8 cellular contexts compared by ENCODE assay signal in genomic region chr3:39180183-39180545, GRCh38. TPM values are rescaled to one million over a fixed set of nuclear protein-coding genes. Genes with fewer than 3 reads are reported as not detected.
DNase-seq lines count a peak whose midpoint lies in the region; ATAC-seq and TF ChIP-seq lines count a peak whose summit lies in the region.

No MANE protein-coding gene starts in this region.

- H3K9me3 Mint-ChIP-seq in nephron progenitor cell = no peaks in the 10 kb centered on the region

- H3K27me3 Mint-ChIP-seq in nephron progenitor cell (ENCODE audit: low read depth, poor library complexity) = peaks cover 7% of the 10 kb centered on the region

- TF ChIP-seq CTCF in NB4 (IDR thresholded peaks at IDR 0.05; ENCODE audit: low read depth, low read length) (no peak), dorsolateral prefrontal cortex (IDR thresholded peaks at IDR 0.05 in 54 of 56, conservative IDR thresholded peaks at IDR 0.05 in 2 of 56; ENCODE audit: low read depth in 1 of 56, partially characterized antibody in 56 of 56) (no peak), nephron progenitor cell (IDR thresholded peaks at IDR 0.05) (no peak)

- peak overlapping the region; percentile 89 to 100 (median 97) for H3K4me2 ChIP-seq in BLaER1 treated with 17β-estradiol and CSF1 and Interleukin-3, amounts not matched to agents 10 nM and 100 nM

- H3K9ac ChIP-seq in BLaER1 treated with 17β-estradiol and CSF1 and Interleukin-3, amounts not matched to agents 10 nM and 100 nM = peak overlapping the region; percentile 39 to 67 (median 53); a peak in 20 of 22 replicates

- no peaks in the 10 kb centered on the region; a peak in 2 of 22 replicates for H4K20me1 ChIP-seq in BLaER1 treated with 17β-estradiol and CSF1 and Interleukin-3, amounts not matched to agents 10 nM and 100 nM

- H3K27ac ChIP-seq in BLaER1 treated with 17β-estradiol and CSF1 and Interleukin-3, amounts not matched to agents 10 nM and 100 nM = peak overlapping the region in 3 of 11 experiments; percentile 5 to 62 (median 23); a peak in 4 of 22 replicates
- peak overlapping the region in 54 of 59 donors; percentile 17 to 98 (median 77) for H3K27ac ChIP-seq in dorsolateral prefrontal cortex

- no peaks in the 10 kb centered on the region for H3K27me3 ChIP-seq in BLaER1 treated with 17β-estradiol and CSF1 and Interleukin-3, amounts not matched to agents 10 nM and 100 nM
- no peaks in the 10 kb centered on the region for H3K27me3 ChIP-seq in dorsolateral prefrontal cortex

- H3K4me1 Mint-ChIP-seq in nephron progenitor cell = peaks cover 72% of the 10 kb centered on the region

- no peaks in the 10 kb centered on the region for H3K36me3 Mint-ChIP-seq in nephron progenitor cell (ENCODE audit: low read depth)

- H3K27ac Mint-ChIP-seq in nephron progenitor cell = peak overlapping the region; percentile 66

- no peak for DNase-seq in NB4 (ENCODE audit: low read depth)
- no peak for DNase-seq in dorsolateral prefrontal cortex
- DNase-seq in nephron progenitor cell = no peak
- DNase-seq in AML-193 (lab: John Stamatoyannopoulos, UW) = no peak
- no peak for DNase-seq in NCI-H2227 (lab: John Stamatoyannopoulos, UW; ENCODE audit: unreplicated experiment)

- H3K9me3 ChIP-seq in BLaER1 treated with 17β-estradiol and CSF1 and Interleukin-3, amounts not matched to agents 10 nM and 100 nM (replicated peaks in 1 of 11) = no peaks in the 10 kb centered on the region

- ATAC-seq in HG03196 (IDR thresholded peaks at IDR 0.05; ENCODE audit: unreplicated experiment) (no peak), GM19351 (IDR thresholded peaks at IDR 0.05; ENCODE audit: unreplicated experiment) (no peak)

- intact Hi-C loops in dorsolateral prefrontal cortex (cut with DNase I) = loop anchor here (5.0 to 10.0 kb wide), 2 partner anchors 73 to 75 kb away; partner anchors contain the start of genes GORASP1 (in 2 of the 2) and TTC21A (in 2 of the 2)

- H3K36me3 ChIP-seq in BLaER1 treated with 17β-estradiol and CSF1 and Interleukin-3, amounts not matched to agents 10 nM and 100 nM = no peaks in the 10 kb centered on the region

- H3K4me1 ChIP-seq in BLaER1 treated with 17β-estradiol and CSF1 and Interleukin-3, amounts not matched to agents 10 nM and 100 nM = peaks cover 45 to 71% (median 62%) of the 10 kb centered on the region in 10 experiments

- H3K4me3 ChIP-seq in BLaER1 treated with 17β-estradiol and CSF1 and Interleukin-3, amounts not matched to agents 10 nM and 100 nM = peak overlapping the region; percentile 40 to 68 (median 58)
- H3K4me3 ChIP-seq in NB4 (ENCODE audit: low read depth, low read length) = peak overlapping the region; percentile 40
- peak overlapping the region in 43 of 59 donors; percentile 28 to 64 (median 52) for H3K4me3 ChIP-seq in dorsolateral prefrontal cortex

- TF ChIP-seq POLR2A in NB4 (IDR thresholded peaks at IDR 0.05; ENCODE audit: extremely low read depth, insufficient read length) = no peak

- H3K4me3 Mint-ChIP-seq in nephron progenitor cell = peak overlapping the region; percentile 91

RNA-seq across cellular contexts. Expression of gene XIRP1, which starts 12.2 kb away (rescaled TPM):
- total RNA-seq in dorsolateral prefrontal cortex = under 1 TPM in 41 of 120 experiments, not detected in 79; 0.06 to 0.38 (median 0.17) TPM

RNA-seq across cellular contexts. Expression of gene CSRNP1, which starts 26.8 kb away (rescaled TPM):
- 10 to 100 TPM; 10.1 to 52.4 (median 18.1) TPM for total RNA-seq in dorsolateral prefrontal cortex
